ENCODE assay signal across 1 cellular context in the genomic region with DNA sequence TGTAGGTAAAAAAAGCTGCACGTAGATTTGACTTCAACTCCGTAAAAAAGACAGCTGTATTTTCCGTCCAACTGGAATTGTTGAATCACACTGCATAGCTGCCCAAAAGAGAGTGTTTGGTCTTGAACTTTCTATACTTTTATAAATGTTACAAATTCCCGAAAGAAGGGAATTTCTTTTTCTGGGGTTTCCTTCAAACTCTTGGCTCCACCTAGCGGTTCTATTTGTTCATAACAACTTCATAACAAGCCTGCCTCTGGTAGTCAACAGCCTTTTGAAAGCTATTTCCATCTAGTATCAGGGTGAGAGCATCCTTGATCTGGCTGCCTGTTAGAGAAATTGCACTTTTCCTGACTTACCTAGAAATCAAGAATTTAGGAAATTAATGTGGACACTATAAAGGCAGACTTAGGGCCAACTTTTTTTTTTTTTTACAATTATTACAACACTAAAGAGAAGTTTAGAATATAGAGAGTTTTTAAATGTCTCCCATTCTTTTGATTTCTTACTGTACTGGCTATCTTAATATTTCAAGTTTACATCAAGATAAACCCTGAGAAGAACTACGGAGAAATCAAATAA.
TF ChIP-seq lines count a peak whose summit lies in the region.

No MANE protein-coding gene starts in this region.

TF ChIP-seq in HepG2, 621 proteins besides CTCF, POLR2A, EP300 and RAD21 (continued from another document and continues in another):
- TF ChIP-seq, protein P1, sequence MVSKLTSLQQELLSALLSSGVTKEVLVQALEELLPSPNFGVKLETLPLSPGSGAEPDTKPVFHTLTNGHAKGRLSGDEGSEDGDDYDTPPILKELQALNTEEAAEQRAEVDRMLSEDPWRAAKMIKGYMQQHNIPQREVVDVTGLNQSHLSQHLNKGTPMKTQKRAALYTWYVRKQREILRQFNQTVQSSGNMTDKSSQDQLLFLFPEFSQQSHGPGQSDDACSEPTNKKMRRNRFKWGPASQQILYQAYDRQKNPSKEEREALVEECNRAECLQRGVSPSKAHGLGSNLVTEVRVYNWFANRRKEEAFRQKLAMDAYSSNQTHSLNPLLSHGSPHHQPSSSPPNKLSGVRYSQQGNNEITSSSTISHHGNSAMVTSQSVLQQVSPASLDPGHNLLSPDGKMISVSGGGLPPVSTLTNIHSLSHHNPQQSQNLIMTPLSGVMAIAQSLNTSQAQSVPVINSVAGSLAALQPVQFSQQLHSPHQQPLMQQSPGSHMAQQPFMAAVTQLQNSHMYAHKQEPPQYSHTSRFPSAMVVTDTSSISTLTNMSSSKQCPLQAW (CRISPR knock-in tag; IDR thresholded peaks at IDR 0.05) = no peak
- TF ChIP-seq ZNF879 (CRISPR knock-in tag; IDR thresholded peaks at IDR 0.05) = no peak
- no peak for TF ChIP-seq NFE2L2 (IDR thresholded peaks at IDR 0.05; ENCODE audit: low read length)
- no peak for TF ChIP-seq ZNF687 (CRISPR knock-in tag; IDR thresholded peaks at IDR 0.05)
- no peak for TF ChIP-seq DNMT3B (CRISPR knock-in tag; conservative IDR thresholded peaks at IDR 0.05)
- no peak for TF ChIP-seq ZNF749 (CRISPR knock-in tag; IDR thresholded peaks at IDR 0.05; ENCODE audit: borderline replicate concordance)
- TF ChIP-seq KLF12 (CRISPR knock-in tag; IDR thresholded peaks at IDR 0.05; ENCODE audit: borderline replicate concordance) = no peak
- TF ChIP-seq ZBTB7B (CRISPR knock-in tag; IDR thresholded peaks at IDR 0.05) = no peak
- 0 out of 2 replicates have a peak, but pooled peaks have one; percentile 10 for TF ChIP-seq FOXA3 (CRISPR knock-in tag; IDR thresholded peaks at IDR 0.05)
- no peak for TF ChIP-seq NFKB2 (CRISPR knock-in tag; IDR thresholded peaks at IDR 0.05; ENCODE audit: borderline replicate concordance)
- TF ChIP-seq, protein P2, sequence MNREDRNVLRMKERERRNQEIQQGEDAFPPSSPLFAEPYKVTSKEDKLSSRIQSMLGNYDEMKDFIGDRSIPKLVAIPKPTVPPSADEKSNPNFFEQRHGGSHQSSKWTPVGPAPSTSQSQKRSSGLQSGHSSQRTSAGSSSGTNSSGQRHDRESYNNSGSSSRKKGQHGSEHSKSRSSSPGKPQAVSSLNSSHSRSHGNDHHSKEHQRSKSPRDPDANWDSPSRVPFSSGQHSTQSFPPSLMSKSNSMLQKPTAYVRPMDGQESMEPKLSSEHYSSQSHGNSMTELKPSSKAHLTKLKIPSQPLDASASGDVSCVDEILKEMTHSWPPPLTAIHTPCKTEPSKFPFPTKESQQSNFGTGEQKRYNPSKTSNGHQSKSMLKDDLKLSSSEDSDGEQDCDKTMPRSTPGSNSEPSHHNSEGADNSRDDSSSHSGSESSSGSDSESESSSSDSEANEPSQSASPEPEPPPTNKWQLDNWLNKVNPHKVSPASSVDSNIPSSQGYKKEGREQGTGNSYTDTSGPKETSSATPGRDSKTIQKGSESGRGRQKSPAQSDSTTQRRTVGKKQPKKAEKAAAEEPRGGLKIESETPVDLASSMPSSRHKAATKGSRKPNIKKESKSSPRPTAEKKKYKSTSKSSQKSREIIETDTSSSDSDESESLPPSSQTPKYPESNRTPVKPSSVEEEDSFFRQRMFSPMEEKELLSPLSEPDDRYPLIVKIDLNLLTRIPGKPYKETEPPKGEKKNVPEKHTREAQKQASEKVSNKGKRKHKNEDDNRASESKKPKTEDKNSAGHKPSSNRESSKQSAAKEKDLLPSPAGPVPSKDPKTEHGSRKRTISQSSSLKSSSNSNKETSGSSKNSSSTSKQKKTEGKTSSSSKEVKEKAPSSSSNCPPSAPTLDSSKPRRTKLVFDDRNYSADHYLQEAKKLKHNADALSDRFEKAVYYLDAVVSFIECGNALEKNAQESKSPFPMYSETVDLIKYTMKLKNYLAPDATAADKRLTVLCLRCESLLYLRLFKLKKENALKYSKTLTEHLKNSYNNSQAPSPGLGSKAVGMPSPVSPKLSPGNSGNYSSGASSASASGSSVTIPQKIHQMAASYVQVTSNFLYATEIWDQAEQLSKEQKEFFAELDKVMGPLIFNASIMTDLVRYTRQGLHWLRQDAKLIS (CRISPR knock-in tag; IDR thresholded peaks at IDR 0.05) = no peak
- TF ChIP-seq ZNF569 (CRISPR knock-in tag; IDR thresholded peaks at IDR 0.05; ENCODE audit: borderline replicate concordance) = no peak
- no peak for TF ChIP-seq POLR2AphosphoS2 (IDR thresholded peaks at IDR 0.05; ENCODE audit: low read depth, low read length)
- no peak for TF ChIP-seq ZNF224 (CRISPR knock-in tag; IDR thresholded peaks at IDR 0.05)
- TF ChIP-seq HDAC2 (CRISPR knock-in tag; IDR thresholded peaks at IDR 0.05) = no peak
- TF ChIP-seq DBP (CRISPR knock-in tag; IDR thresholded peaks at IDR 0.05; ENCODE audit: not compliant biosample characterization) = no peak
- no peak for TF ChIP-seq ZNF841 (CRISPR knock-in tag; IDR thresholded peaks at IDR 0.05; ENCODE audit: borderline replicate concordance)
- TF ChIP-seq BCL6 (CRISPR knock-in tag; IDR thresholded peaks at IDR 0.05) = no peak
- TF ChIP-seq ZBTB49 (CRISPR knock-in tag; IDR thresholded peaks at IDR 0.05; ENCODE audit: borderline replicate concordance) = no peak
- no peak for TF ChIP-seq ZNF496 (CRISPR knock-in tag; IDR thresholded peaks at IDR 0.05; ENCODE audit: insufficient replicate concordance)
- no peak for TF ChIP-seq MTA1 (CRISPR knock-in tag; IDR thresholded peaks at IDR 0.05; ENCODE audit: borderline replicate concordance)
- TF ChIP-seq SNAPC2 (CRISPR knock-in tag; IDR thresholded peaks at IDR 0.05) = no peak
- 0 out of 2 replicates have a peak, but pooled peaks have one; percentile 27 for TF ChIP-seq MEF2D (CRISPR knock-in tag; IDR thresholded peaks at IDR 0.05)
- TF ChIP-seq, protein P3, sequence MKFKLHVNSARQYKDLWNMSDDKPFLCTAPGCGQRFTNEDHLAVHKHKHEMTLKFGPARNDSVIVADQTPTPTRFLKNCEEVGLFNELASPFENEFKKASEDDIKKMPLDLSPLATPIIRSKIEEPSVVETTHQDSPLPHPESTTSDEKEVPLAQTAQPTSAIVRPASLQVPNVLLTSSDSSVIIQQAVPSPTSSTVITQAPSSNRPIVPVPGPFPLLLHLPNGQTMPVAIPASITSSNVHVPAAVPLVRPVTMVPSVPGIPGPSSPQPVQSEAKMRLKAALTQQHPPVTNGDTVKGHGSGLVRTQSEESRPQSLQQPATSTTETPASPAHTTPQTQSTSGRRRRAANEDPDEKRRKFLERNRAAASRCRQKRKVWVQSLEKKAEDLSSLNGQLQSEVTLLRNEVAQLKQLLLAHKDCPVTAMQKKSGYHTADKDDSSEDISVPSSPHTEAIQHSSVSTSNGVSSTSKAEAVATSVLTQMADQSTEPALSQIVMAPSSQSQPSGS (CRISPR knock-in tag; IDR thresholded peaks at IDR 0.05) = no peak
- TF ChIP-seq HNRNPL (IDR thresholded peaks at IDR 0.05; ENCODE audit: low read depth, low read length) = no peak
- TF ChIP-seq, protein P4, sequence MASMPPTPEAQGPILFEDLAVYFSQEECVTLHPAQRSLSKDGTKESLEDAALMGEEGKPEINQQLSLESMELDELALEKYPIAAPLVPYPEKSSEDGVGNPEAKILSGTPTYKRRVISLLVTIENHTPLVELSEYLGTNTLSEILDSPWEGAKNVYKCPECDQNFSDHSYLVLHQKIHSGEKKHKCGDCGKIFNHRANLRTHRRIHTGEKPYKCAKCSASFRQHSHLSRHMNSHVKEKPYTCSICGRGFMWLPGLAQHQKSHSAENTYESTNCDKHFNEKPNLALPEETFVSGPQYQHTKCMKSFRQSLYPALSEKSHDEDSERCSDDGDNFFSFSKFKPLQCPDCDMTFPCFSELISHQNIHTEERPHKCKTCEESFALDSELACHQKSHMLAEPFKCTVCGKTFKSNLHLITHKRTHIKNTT (CRISPR knock-in tag; IDR thresholded peaks at IDR 0.05) = no peak
- no peak for TF ChIP-seq HMG20A (CRISPR knock-in tag; IDR thresholded peaks at IDR 0.05; ENCODE audit: borderline replicate concordance)
- no peak for TF ChIP-seq SPEN (CRISPR knock-in tag; IDR thresholded peaks at IDR 0.05; ENCODE audit: low read depth)
- TF ChIP-seq, protein P5, sequence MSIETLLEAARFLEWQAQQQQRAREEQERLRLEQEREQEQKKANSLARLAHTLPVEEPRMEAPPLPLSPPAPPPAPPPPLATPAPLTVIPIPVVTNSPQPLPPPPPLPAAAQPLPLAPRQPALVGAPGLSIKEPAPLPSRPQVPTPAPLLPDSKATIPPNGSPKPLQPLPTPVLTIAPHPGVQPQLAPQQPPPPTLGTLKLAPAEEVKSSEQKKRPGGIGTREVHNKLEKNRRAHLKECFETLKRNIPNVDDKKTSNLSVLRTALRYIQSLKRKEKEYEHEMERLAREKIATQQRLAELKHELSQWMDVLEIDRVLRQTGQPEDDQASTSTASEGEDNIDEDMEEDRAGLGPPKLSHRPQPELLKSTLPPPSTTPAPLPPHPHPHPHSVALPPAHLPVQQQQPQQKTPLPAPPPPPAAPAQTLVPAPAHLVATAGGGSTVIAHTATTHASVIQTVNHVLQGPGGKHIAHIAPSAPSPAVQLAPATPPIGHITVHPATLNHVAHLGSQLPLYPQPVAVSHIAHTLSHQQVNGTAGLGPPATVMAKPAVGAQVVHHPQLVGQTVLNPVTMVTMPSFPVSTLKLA (IDR thresholded peaks at IDR 0.05) = no peak
- no peak for TF ChIP-seq SETDB1 (CRISPR knock-in tag; IDR thresholded peaks at IDR 0.05; ENCODE audit: borderline replicate concordance)
- no peak for TF ChIP-seq RORA (CRISPR knock-in tag; IDR thresholded peaks at IDR 0.05)
- TF ChIP-seq ZNF549 (CRISPR knock-in tag; IDR thresholded peaks at IDR 0.05) = no peak
- TF ChIP-seq ONECUT2 (CRISPR knock-in tag; IDR thresholded peaks at IDR 0.05) = no peak
- TF ChIP-seq SMC3 (IDR thresholded peaks at IDR 0.05; ENCODE audit: low read length) = peak; percentile 81
- no peak for TF ChIP-seq KDM5B (CRISPR knock-in tag; IDR thresholded peaks at IDR 0.05; ENCODE audit: borderline replicate concordance)
- TF ChIP-seq FOXK1 (CRISPR knock-in tag; IDR thresholded peaks at IDR 0.05; ENCODE audit: borderline replicate concordance, low read depth) = peak; percentile 54; the same call in 1 of the 2 replicates
